Comparison of ENCODE assay signal across 8 cellular contexts in genomic region chr10:62818426-62819011, GRCh38. TPM values are rescaled to one million over a fixed set of nuclear protein-coding genes. Genes with fewer than 3 reads are reported as not detected.
A peak's percentile ranks its signal among the peaks of the same experiment; 100 is the strongest.
DNase-seq lines count a peak whose midpoint lies in the region; ATAC-seq, FAIRE-seq and TF ChIP-seq lines count a peak whose summit lies in the region.

No MANE protein-coding gene starts in this region.

- ATAC-seq in activated CD4-positive, CD25-positive, alpha-beta regulatory T cell treated with anti-CD3 and anti-CD28 coated beads, Interleukin-2, amount 50 U/mL, for 24 hours: no peak
- no peak for ATAC-seq in GM18502 (IDR thresholded peaks at IDR 0.05; ENCODE audit: poor library complexity, unreplicated experiment)

- TF ChIP-seq POLR2A in GM12892 (IDR thresholded peaks at IDR 0.05; ENCODE audit: low read depth, low read length): no peak

- intact Hi-C loops in posterior cingulate gyrus (cut with DNase I): loop anchor here (1.0 to 10.0 kb wide), 6 partner anchors 13 to 376 kb away; no protein-coding TSS in a partner anchor

- no peak for FAIRE-seq in GM12892 (lab: Jason Lieb, UNC)

- peak; percentile 47 for DNase-seq in activated CD4-positive, CD25-positive, alpha-beta regulatory T cell treated with anti-CD3 and anti-CD28 coated beads, Interleukin-2, amount 50 U/mL, for 72 hours
- DNase-seq in activated T-cell treated with anti-CD3 and anti-CD28 coated beads for 1 hour (ENCODE audit: low read depth): peak; percentile 42
- DNase-seq in foreskin fibroblast: peak in 1 of 2 donors; percentile 40
- peak in 7 of 10 donors; percentile 11 to 91 (median 54) for DNase-seq in posterior cingulate gyrus
- no peak for DNase-seq in DMS79 treated with DMSO at 0.1 percent for 48 hours (lab: John Stamatoyannopoulos, UW)
- DNase-seq in GM12892 (ENCODE audit: insufficient read length): no peak

- no peak for TF ChIP-seq CTCF in foreskin fibroblast (IDR thresholded peaks at IDR 0.05; ENCODE audit: low read depth, low read length)

- H3K4me3 ChIP-seq in foreskin fibroblast (ENCODE audit: low read depth in 1 of 2, low read length in 2 of 2): peak overlapping the region; percentile 35 to 59

RNA-seq across cellular contexts. Expression of gene EGR2, which starts 2.4 kb away (rescaled TPM):
- 68.4 TPM for polyA plus RNA-seq in GM12892 (2012; ENCODE audit: missing spikeins)

RNA-seq across cellular contexts. Expression of gene ADO, which starts 14.0 kb away (rescaled TPM):
- polyA plus RNA-seq in GM12892 (2012; ENCODE audit: missing spikeins): 20.1 TPM

Comparison
In these comparisons a context has a peak if more than half of its experiments do, and no peak if none do; other contexts are left out.
1. DNase-seq: peak in activated CD4-positive, CD25-positive, alpha-beta regulatory T cell treated with anti-CD3 and anti-CD28 coated beads, Interleukin-2, amount 50 U/mL, for 72 hours (single experiment), activated T-cell treated with anti-CD3 and anti-CD28 coated beads for 1 hour (single experiment) and posterior cingulate gyrus (7 of 10); none in DMS79 treated with DMSO at 0.1 percent for 48 hours (single experiment) and GM12892 (single experiment).